8 cellular contexts compared by ENCODE assay signal in the genomic region with DNA sequence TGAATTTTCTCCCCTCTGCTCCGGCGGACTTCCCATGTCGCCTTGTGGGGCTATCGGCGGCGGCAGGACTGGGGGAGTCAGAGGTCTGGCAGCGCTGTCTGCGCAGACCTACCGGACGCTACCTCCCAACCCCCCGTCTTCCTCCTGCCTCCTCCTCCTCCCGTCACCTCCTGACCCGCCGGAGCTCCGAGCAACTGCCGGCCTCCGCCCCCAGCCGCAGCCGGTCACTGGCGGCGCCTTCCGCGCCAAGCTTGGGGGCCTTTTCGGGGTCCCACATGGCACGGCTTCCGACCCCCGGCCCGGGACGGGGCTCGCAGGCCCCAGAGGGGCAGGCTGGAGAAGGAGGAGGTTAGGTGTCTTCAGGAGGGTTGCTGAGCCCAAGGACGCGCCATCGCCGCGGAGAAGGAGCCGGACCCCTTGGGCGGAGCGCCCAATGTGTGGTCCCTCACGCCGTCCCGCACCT. TPM values are rescaled to one million over a fixed set of nuclear protein-coding genes. Genes with fewer than 3 reads are reported as not detected.
A peak's percentile ranks its signal among the peaks of the same experiment; 100 is the strongest.
DNase-seq lines count a peak whose midpoint lies in the region; ATAC-seq and TF ChIP-seq lines count a peak whose summit lies in the region.
"Not testable (repeated sequence)": the region's sequence is repeated elsewhere in the genome, so short reads cannot be mapped to it uniquely, and the experiment has no call there.

No MANE protein-coding gene starts in this region.

- H3K27me3 ChIP-seq in ACC112 (ENCODE audit: insufficient read depth, low read length); duodenal mucosa (ENCODE audit: control insufficient read depth in 1 of 2, insufficient read depth in 2 of 2, low read length in 2 of 2); layer of hippocampus (ENCODE audit: control insufficient read depth, insufficient read depth, low read length): not testable (repeated sequence)

- H3K9me3 Mint-ChIP-seq in activated CD8-positive, alpha-beta T cell treated with anti-CD3 and anti-CD28 coated beads, Interleukin-2, amount 10 ng/mL, durations not matched to agents 7 days and 5 days (ENCODE audit: insufficient read depth) = not testable (repeated sequence)

- peaks cover 24% of the 10 kb centered on the region for H3K4me1 Mint-ChIP-seq in activated CD8-positive, alpha-beta T cell treated with anti-CD3 and anti-CD28 coated beads, Interleukin-2, amount 10 ng/mL, durations not matched to agents 7 days and 5 days (ENCODE audit: low read depth)

- H3K27me3 Mint-ChIP-seq in activated CD8-positive, alpha-beta T cell treated with anti-CD3 and anti-CD28 coated beads, Interleukin-2, amount 10 ng/mL, durations not matched to agents 7 days and 5 days (ENCODE audit: low read depth) = not testable (repeated sequence)

- CTCF ChIA-PET in activated CD8-positive, alpha-beta T cell treated with anti-CD3 and anti-CD28 coated beads, Interleukin-2, amount 10 ng/mL, durations not matched to agents 7 days and 5 days (lab: Charles Lee) = interaction anchor here (1.7 kb wide), 1 partner anchor 42 kb away, joined by 5 read pairs; no protein-coding TSS in a partner anchor

- not testable (repeated sequence) for TF ChIP-seq CTCF in retinal pigment epithelial cell (conservative IDR thresholded peaks at IDR 0.05; ENCODE audit: low read depth, low read length)

- H3K36me3 Mint-ChIP-seq in activated CD8-positive, alpha-beta T cell treated with anti-CD3 and anti-CD28 coated beads, Interleukin-2, amount 10 ng/mL, durations not matched to agents 7 days and 5 days (ENCODE audit: low read depth) = not testable (repeated sequence)

- H3K9ac ChIP-seq in duodenal mucosa (ENCODE audit: low read depth in 1 of 2, low read length in 2 of 2) = peak overlapping the region in 1 of 2 donors; percentile 73

- H2AFZ ChIP-seq in ACC112 (ENCODE audit: low read length, unreplicated experiment) = not testable (repeated sequence)

- H3K27ac ChIP-seq in ACC112 (ENCODE audit: low read depth, low read length) (peak overlapping the region; percentile 89), duodenal mucosa (ENCODE audit: low read depth, low read length) (peak overlapping the region; percentile 65), layer of hippocampus (ENCODE audit: low read depth, low read length) (peak overlapping the region; percentile 89)

- peak overlapping the region; percentile 90 for H3K4me3 ChIP-seq in ACC112 (ENCODE audit: low read depth, low read length)
- peak overlapping the region; percentile 81 for H3K4me3 ChIP-seq in Jurkat, Clone E6-1 (ENCODE audit: low read length)
- peak overlapping the region; percentile 95 to 100 for H3K4me3 ChIP-seq in duodenal mucosa (ENCODE audit: low read depth in 1 of 2, low read length in 2 of 2)
- peak overlapping the region; percentile 94 for H3K4me3 ChIP-seq in retinal pigment epithelial cell (ENCODE audit: low read length)

- H3K4me3 Mint-ChIP-seq in activated CD8-positive, alpha-beta T cell treated with anti-CD3 and anti-CD28 coated beads, Interleukin-2, amount 10 ng/mL, durations not matched to agents 7 days and 5 days = peak overlapping the region; percentile 100

- POLR2A ChIA-PET in activated CD8-positive, alpha-beta T cell treated with anti-CD3 and anti-CD28 coated beads, Interleukin-2, amount 10 ng/mL, durations not matched to agents 7 days and 5 days (lab: Charles Lee) = interaction anchor here (0.8 to 1.5 kb wide), 2 partner anchors 34 to 326 kb away, joined by 5 to 6 read pairs; a partner anchor contains a TSS

- not testable (repeated sequence) for H3K36me3 ChIP-seq in ACC112 (ENCODE audit: insufficient read depth, low read length); duodenal mucosa (ENCODE audit: control insufficient read depth in 1 of 2, insufficient read depth in 2 of 2, low read length in 2 of 2)

- peaks cover 39% of the 10 kb centered on the region for H3K79me2 ChIP-seq in ACC112 (ENCODE audit: control insufficient read depth, insufficient read depth, low read length, unreplicated experiment)

- not testable (repeated sequence) for H3K9me3 ChIP-seq in duodenal mucosa (ENCODE audit: control insufficient read depth in 1 of 2, low read length in 2 of 2)

- H3K4me1 ChIP-seq in ACC112 (ENCODE audit: control insufficient read depth, insufficient read depth, low read length, unreplicated experiment) = peaks cover 16% of the 10 kb centered on the region
- H3K4me1 ChIP-seq in duodenal mucosa (ENCODE audit: control insufficient read depth in 1 of 2, insufficient read depth in 2 of 2, low read length in 2 of 2) = not testable (repeated sequence)

- ATAC-seq in GM19025 (IDR thresholded peaks at IDR 0.05; ENCODE audit: low read depth, unreplicated experiment) = peak; percentile 52
- ATAC-seq in HG02798 (IDR thresholded peaks at IDR 0.05; ENCODE audit: poor library complexity, unreplicated experiment) = peak; percentile 66
- peak; percentile 67 for ATAC-seq in activated CD8-positive, alpha-beta T cell treated with anti-CD3 and anti-CD28 coated beads, Interleukin-2, amount 10 ng/mL, durations not matched to agents 7 days and 5 days

- not testable (repeated sequence) for DNase-seq in Jurkat, Clone E6-1 (ENCODE audit: low read depth, low spot score); activated CD8-positive, alpha-beta T cell treated with anti-CD3 and anti-CD28 coated beads, Interleukin-2, amount 10 ng/mL, durations not matched to agents 7 days and 5 days; retinal pigment epithelial cell (ENCODE audit: low read depth)

- H3K27ac Mint-ChIP-seq in activated CD8-positive, alpha-beta T cell treated with anti-CD3 and anti-CD28 coated beads, Interleukin-2, amount 10 ng/mL, durations not matched to agents 7 days and 5 days = peak overlapping the region; percentile 99

RNA-seq across cellular contexts. Expression of a gene that starts 0.3 kb away (rescaled TPM):
- polyA plus RNA-seq in Jurkat, Clone E6-1 (2012; ENCODE audit: insufficient read depth, insufficient read length) = 11.3 TPM
- total RNA-seq in activated CD8-positive, alpha-beta T cell treated with anti-CD3 and anti-CD28 coated beads, Interleukin-2, amount 10 ng/mL, durations not matched to agents 7 days and 5 days = 1 to 10 TPM; 7.6 to 8.5 TPM

RNA-seq across cellular contexts. Expression of a gene that starts 0.9 kb away (rescaled TPM):
- polyA plus RNA-seq in Jurkat, Clone E6-1 (2012; ENCODE audit: insufficient read depth, insufficient read length) = 142 TPM
- total RNA-seq in activated CD8-positive, alpha-beta T cell treated with anti-CD3 and anti-CD28 coated beads, Interleukin-2, amount 10 ng/mL, durations not matched to agents 7 days and 5 days = 10 to 100 TPM; 66.3 to 69.1 TPM

RNA-seq across cellular contexts. Expression of a gene that starts 40.8 kb away (rescaled TPM):
- 5.9 TPM for polyA plus RNA-seq in Jurkat, Clone E6-1 (2012; ENCODE audit: insufficient read depth, insufficient read length)
- total RNA-seq in activated CD8-positive, alpha-beta T cell treated with anti-CD3 and anti-CD28 coated beads, Interleukin-2, amount 10 ng/mL, durations not matched to agents 7 days and 5 days = 1 to 10 TPM; 5.1 TPM
